In genomic region chr6:131976545-131977061, GRCh38 we compare ENCODE assay signal across 1 cellular context.
TF ChIP-seq lines count a peak whose summit lies in the region.

No MANE protein-coding gene starts in this region.

TF ChIP-seq in HepG2, 621 proteins besides CTCF, POLR2A, EP300 and RAD21 (continued from another document and continues in another):
- TF ChIP-seq ZBTB4 (CRISPR knock-in tag; IDR thresholded peaks at IDR 0.05; ENCODE audit: borderline replicate concordance) (no peak), ZNF773 (CRISPR knock-in tag; IDR thresholded peaks at IDR 0.05; ENCODE audit: borderline replicate concordance) (no peak), SIX1 (CRISPR knock-in tag; IDR thresholded peaks at IDR 0.05; ENCODE audit: borderline replicate concordance) (peak; percentile 97), CBX2 (IDR thresholded peaks at IDR 0.05; ENCODE audit: low read depth, low read length) (no peak), CBX2 (CRISPR knock-in tag; IDR thresholded peaks at IDR 0.05; ENCODE audit: low read depth) (no peak), ZNF337 (CRISPR knock-in tag; IDR thresholded peaks at IDR 0.05; ENCODE audit: borderline replicate concordance, low read depth) (no peak), ERF (CRISPR knock-in tag; IDR thresholded peaks at IDR 0.05) (peak; percentile 90), ZFP90 (CRISPR knock-in tag; IDR thresholded peaks at IDR 0.05; ENCODE audit: borderline replicate concordance) (no peak; the same call in 1 of the 2 replicates), ARID2 (CRISPR knock-in tag; IDR thresholded peaks at IDR 0.05; ENCODE audit: borderline replicate concordance) (no peak), ZSCAN9 (CRISPR knock-in tag; IDR thresholded peaks at IDR 0.05; ENCODE audit: borderline replicate concordance) (peak; percentile 82; the same call in 1 of the 2 replicates), ATF7 (IDR thresholded peaks at IDR 0.05) (no peak), ATF7 (CRISPR knock-in tag; IDR thresholded peaks at IDR 0.05) (no peak; the same call in 1 of the 2 replicates), KIAA2018 (CRISPR knock-in tag; IDR thresholded peaks at IDR 0.05; ENCODE audit: borderline replicate concordance) (no peak), SMAD1 (CRISPR knock-in tag; IDR thresholded peaks at IDR 0.05; ENCODE audit: borderline replicate concordance, low read depth) (no peak), TAF1 (CRISPR knock-in tag; IDR thresholded peaks at IDR 0.05) (no peak), TBL1XR1 (IDR thresholded peaks at IDR 0.05; ENCODE audit: borderline replicate concordance, low read length, partially characterized antibody) (peak; percentile 87), HNRNPK (IDR thresholded peaks at IDR 0.05; ENCODE audit: low read depth, low read length, poor library complexity, severe bottlenecking) (no peak), RBM39 (IDR thresholded peaks at IDR 0.05; ENCODE audit: low read depth, low read length, poor library complexity, severe bottlenecking) (no peak), RNF2 (conservative IDR thresholded peaks at IDR 0.05; ENCODE audit: low read depth) (no peak), PAX8 (CRISPR knock-in tag; IDR thresholded peaks at IDR 0.05; ENCODE audit: borderline replicate concordance) (no peak), WIZ (CRISPR knock-in tag; IDR thresholded peaks at IDR 0.05) (0 out of 2 replicates have a peak, but pooled peaks have one; percentile 42), ZIK1 (CRISPR knock-in tag; IDR thresholded peaks at IDR 0.05; ENCODE audit: borderline replicate concordance, low read depth) (no peak), ZNF781 (CRISPR knock-in tag; IDR thresholded peaks at IDR 0.05; ENCODE audit: borderline replicate concordance, not compliant biosample characterization) (peak; percentile 61), MZF1 (CRISPR knock-in tag; IDR thresholded peaks at IDR 0.05; ENCODE audit: borderline replicate concordance) (no peak), NR3C1 (CRISPR knock-in tag; IDR thresholded peaks at IDR 0.05) (no peak), ZFP36 (IDR thresholded peaks at IDR 0.05; ENCODE audit: borderline replicate concordance, low read depth, low read length, partially characterized antibody) (no peak), THAP9 (CRISPR knock-in tag; IDR thresholded peaks at IDR 0.05; ENCODE audit: borderline replicate concordance) (no peak), PLSCR1 (CRISPR knock-in tag; IDR thresholded peaks at IDR 0.05; ENCODE audit: borderline replicate concordance) (no peak), ZNF550 (CRISPR knock-in tag; IDR thresholded peaks at IDR 0.05; ENCODE audit: borderline replicate concordance) (no peak), ZNF589 (CRISPR knock-in tag; conservative IDR thresholded peaks at IDR 0.05) (peak; percentile 59; the same call in 1 of the 2 replicates), ZBTB21 (CRISPR knock-in tag; IDR thresholded peaks at IDR 0.05) (no peak), ZNF646 (CRISPR knock-in tag; IDR thresholded peaks at IDR 0.05) (0 out of 2 replicates have a peak, but pooled peaks have one; percentile 20), HCFC1 (IDR thresholded peaks at IDR 0.05; ENCODE audit: low read depth, low read length) (no peak), ZNF317 (CRISPR knock-in tag; IDR thresholded peaks at IDR 0.05) (peak; percentile 57; the same call in 1 of the 2 replicates)
- TF ChIP-seq, protein P1, sequence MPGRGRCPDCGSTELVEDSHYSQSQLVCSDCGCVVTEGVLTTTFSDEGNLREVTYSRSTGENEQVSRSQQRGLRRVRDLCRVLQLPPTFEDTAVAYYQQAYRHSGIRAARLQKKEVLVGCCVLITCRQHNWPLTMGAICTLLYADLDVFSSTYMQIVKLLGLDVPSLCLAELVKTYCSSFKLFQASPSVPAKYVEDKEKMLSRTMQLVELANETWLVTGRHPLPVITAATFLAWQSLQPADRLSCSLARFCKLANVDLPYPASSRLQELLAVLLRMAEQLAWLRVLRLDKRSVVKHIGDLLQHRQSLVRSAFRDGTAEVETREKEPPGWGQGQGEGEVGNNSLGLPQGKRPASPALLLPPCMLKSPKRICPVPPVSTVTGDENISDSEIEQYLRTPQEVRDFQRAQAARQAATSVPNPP (CRISPR knock-in tag; IDR thresholded peaks at IDR 0.05) = peak; percentile 72; the same call in 1 of the 2 replicates
- TF ChIP-seq, protein P2, sequence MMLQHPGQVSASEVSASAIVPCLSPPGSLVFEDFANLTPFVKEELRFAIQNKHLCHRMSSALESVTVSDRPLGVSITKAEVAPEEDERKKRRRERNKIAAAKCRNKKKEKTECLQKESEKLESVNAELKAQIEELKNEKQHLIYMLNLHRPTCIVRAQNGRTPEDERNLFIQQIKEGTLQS (CRISPR knock-in tag; IDR thresholded peaks at IDR 0.05) = no peak
